Comparison of ENCODE assay signal across 21 cellular contexts in genomic region chr12:586318-587071, GRCh38.
"Had no signal": no experiment of that assay in that cellular context is flagged by ENCODE, and none has a peak within 500 bp of the region (broad histone marks: within the 10 kb centered on the region; RNA-seq: fewer than 3 reads in every experiment).

No MANE protein-coding gene starts in this region.

- H3K4me3 ChIP-seq: coronary artery, heart left ventricle, pancreas, psoas muscle, right atrium auricular region, skin epidermis, testis had no signal

- H3K27ac Mint-ChIP-seq: activated B cell treated with CpG ODN at 0.5 μM for 24 hours; activated CD4-positive, alpha-beta T cell treated with anti-CD3 and anti-CD28 coated beads for 36 hours; activated naive CD4-positive, alpha-beta T cell treated with anti-CD3 and anti-CD28 coated beads for 36 hours; nephron; stimulated activated memory B cell treated with anti-CD40 and anti-IgM and Interleukin-4, amounts not matched to agents 10 μg/mL and 1 μg/mL and 100 μg/mL, for 72 hours; T-helper 1 cell treated with Interleukin-12 subunit alpha and Interleukin-12 subunit beta and Interleukin-4 antibody, amounts not matched to agents 30 μg/mL and 1 μg/mL, for 36 hours had no signal

- H3K4me1 Mint-ChIP-seq: activated CD4-positive, alpha-beta T cell treated with anti-CD3 and anti-CD28 coated beads for 36 hours had no signal

- DNase-seq: activated B cell treated with CpG ODN at 0.5 μM for 24 hours; activated CD4-positive, alpha-beta T cell treated with anti-CD3 and anti-CD28 coated beads for 36 hours; activated CD4-positive, alpha-beta T cell treated with anti-CD3 and anti-CD28 coated beads, Interleukin-2, amount 50 U/mL, for 4 hours; activated naive CD4-positive, alpha-beta T cell treated with anti-CD3 and anti-CD28 coated beads for 36 hours; activated T-cell treated with anti-CD3 and anti-CD28 coated beads, Interleukin-2, amount 50 U/mL, for 48 hours; amygdala; cerebellar nuclear complex; pancreas; psoas muscle; stimulated activated CD4-positive, alpha-beta T cell treated with anti-CD3 and anti-CD28 coated beads, Interleukin-2, amount 100 ng/mL, for 24 hours; T1000; testis; trophoblast cell had no signal

- H3K27me3 Mint-ChIP-seq: activated B cell treated with CpG ODN at 0.5 μM for 24 hours; activated CD4-positive, alpha-beta T cell treated with anti-CD3 and anti-CD28 coated beads for 36 hours; stimulated activated memory B cell treated with anti-CD40 and anti-IgM and Interleukin-4, amounts not matched to agents 10 μg/mL and 1 μg/mL and 100 μg/mL, for 72 hours had no signal

- H3K27ac ChIP-seq: coronary artery, epithelial cell of prostate, pancreas, psoas muscle, right atrium auricular region, skin epidermis, testis had no signal

- H3K4me3 Mint-ChIP-seq: activated B cell treated with CpG ODN at 0.5 μM for 24 hours; activated CD4-positive, alpha-beta T cell treated with anti-CD3 and anti-CD28 coated beads for 36 hours; activated naive CD4-positive, alpha-beta T cell treated with anti-CD3 and anti-CD28 coated beads for 36 hours; nephron; stimulated activated memory B cell treated with anti-CD40 and anti-IgM and Interleukin-4, amounts not matched to agents 10 μg/mL and 1 μg/mL and 100 μg/mL, for 72 hours; T-helper 1 cell treated with Interleukin-12 subunit alpha and Interleukin-12 subunit beta and Interleukin-4 antibody, amounts not matched to agents 30 μg/mL and 1 μg/mL, for 36 hours had no signal

- H3K9me3 Mint-ChIP-seq: stimulated activated memory B cell treated with anti-CD40 and anti-IgM and Interleukin-4, amounts not matched to agents 10 μg/mL and 1 μg/mL and 100 μg/mL, for 72 hours had no signal

- ATAC-seq: activated CD4-positive, alpha-beta T cell treated with anti-CD3 and anti-CD28 coated beads for 36 hours; heart left ventricle; psoas muscle; stimulated activated memory B cell treated with anti-CD40 and anti-IgM and Interleukin-4, amounts not matched to agents 10 μg/mL and 1 μg/mL and 100 μg/mL, for 72 hours had no signal

- H3K27me3 ChIP-seq: heart left ventricle, pancreas, right atrium auricular region, testis had no signal

- H3K36me3 ChIP-seq: heart left ventricle, pancreas, right atrium auricular region had no signal

- H3K36me3 Mint-ChIP-seq: stimulated activated memory B cell treated with anti-CD40 and anti-IgM and Interleukin-4, amounts not matched to agents 10 μg/mL and 1 μg/mL and 100 μg/mL, for 72 hours had no signal

- H3K9me3 ChIP-seq: pancreas, psoas muscle, right atrium auricular region, testis had no signal
